ENCODE assay signal across 9 cellular contexts in genomic region chr22:41524283-41524682, GRCh38. TPM values are rescaled to one million over a fixed set of nuclear protein-coding genes. Genes with fewer than 3 reads are reported as not detected.
A peak's percentile ranks its signal among the peaks of the same experiment; 100 is the strongest.
DNase-seq lines count a peak whose midpoint lies in the region; ATAC-seq and TF ChIP-seq lines count a peak whose summit lies in the region.
"Had no signal": no experiment of that assay in that cellular context is flagged by ENCODE, and none has a peak within 500 bp of the region (broad histone marks: within the 10 kb centered on the region; RNA-seq: fewer than 3 reads in every experiment).

No MANE protein-coding gene starts in this region.

- H3K4me3 Mint-ChIP-seq in CD4-positive, alpha-beta T cell, result no peak overlapping the region
- H3K4me3 Mint-ChIP-seq in activated CD4-positive, alpha-beta memory T cell treated with anti-CD3 and anti-CD28 coated beads, Interleukin-2, amount 10 ng/mL, durations not matched to agents 7 days and 5 days, result no peak overlapping the region
- no peak overlapping the region for H3K4me3 Mint-ChIP-seq in progenitor cell of endocrine pancreas (ENCODE audit: low read depth)

- CTCF ChIA-PET in CD4-positive, alpha-beta T cell (lab: Charles Lee), result interaction anchor here (0.8 to 1.8 kb wide), 3 partner anchors 20 to 143 kb away, joined by 3 to 4 read pairs (median 3); partner anchors contain the start of gene TEF
- CTCF ChIA-PET in activated CD4-positive, alpha-beta memory T cell treated with anti-CD3 and anti-CD28 coated beads, Interleukin-2, amount 10 ng/mL, durations not matched to agents 7 days and 5 days (lab: Charles Lee), result interaction anchor here (1.1 to 2.1 kb wide), 3 partner anchors 8 to 143 kb away, joined by 3 to 21 read pairs (median 4); no protein-coding TSS in a partner anchor

- peak overlapping the region; percentile 76 for H3K27ac Mint-ChIP-seq in CD4-positive, alpha-beta T cell
- H3K27ac Mint-ChIP-seq in activated CD4-positive, alpha-beta memory T cell treated with anti-CD3 and anti-CD28 coated beads, Interleukin-2, amount 10 ng/mL, durations not matched to agents 7 days and 5 days, result peak overlapping the region; percentile 71
- peak overlapping the region; percentile 79 for H3K27ac Mint-ChIP-seq in progenitor cell of endocrine pancreas

- peaks cover 53% of the 10 kb centered on the region for H3K36me3 Mint-ChIP-seq in CD4-positive, alpha-beta T cell (ENCODE audit: low read depth)
- peaks cover 15% of the 10 kb centered on the region for H3K36me3 Mint-ChIP-seq in activated CD4-positive, alpha-beta memory T cell treated with anti-CD3 and anti-CD28 coated beads, Interleukin-2, amount 10 ng/mL, durations not matched to agents 7 days and 5 days (ENCODE audit: low read depth)
- peaks cover 7% of the 10 kb centered on the region for H3K36me3 Mint-ChIP-seq in progenitor cell of endocrine pancreas (ENCODE audit: insufficient read depth)

- H3K27ac ChIP-seq in CD4-positive, alpha-beta T cell (ENCODE audit: low read depth, low read length), result no peak overlapping the region

- H3K9me3 Mint-ChIP-seq in CD4-positive, alpha-beta T cell, result no peaks in the 10 kb centered on the region
- H3K9me3 Mint-ChIP-seq in activated CD4-positive, alpha-beta memory T cell treated with anti-CD3 and anti-CD28 coated beads, Interleukin-2, amount 10 ng/mL, durations not matched to agents 7 days and 5 days, result no peaks in the 10 kb centered on the region
- no peaks in the 10 kb centered on the region for H3K9me3 Mint-ChIP-seq in progenitor cell of endocrine pancreas (ENCODE audit: low read depth)

- ATAC-seq in CD4-positive, alpha-beta T cell (ENCODE audit: poor library complexity), result no peak
- ATAC-seq in GM21529 (IDR thresholded peaks at IDR 0.05; ENCODE audit: unreplicated experiment), result no peak
- no peak for ATAC-seq in HG03460 (IDR thresholded peaks at IDR 0.05; ENCODE audit: unreplicated experiment)
- ATAC-seq in HG03039 (IDR thresholded peaks at IDR 0.05; ENCODE audit: unreplicated experiment), result no peak
- no peak for ATAC-seq in GM19351 (IDR thresholded peaks at IDR 0.05; ENCODE audit: unreplicated experiment)

- TF ChIP-seq CTCF in CD4-positive, alpha-beta T cell (IDR thresholded peaks at IDR 0.05), result no peak
- TF ChIP-seq CTCF in fibroblast of the aortic adventitia (IDR thresholded peaks at IDR 0.05; ENCODE audit: insufficient read depth, low read length) (no peak), progenitor cell of endocrine pancreas (IDR thresholded peaks at IDR 0.05; ENCODE audit: unreplicated experiment) (no peak)

- POLR2A ChIA-PET in CD4-positive, alpha-beta T cell (lab: Charles Lee), result interaction anchor here (0.7 to 2.3 kb wide), 9 partner anchors 20 to 502 kb away, joined by 3 to 12 read pairs (median 5); partner anchors contain the start of genes ACO2, PHF5A, PMM1 and POLR3H
- POLR2A ChIA-PET in activated CD4-positive, alpha-beta memory T cell treated with anti-CD3 and anti-CD28 coated beads, Interleukin-2, amount 10 ng/mL, durations not matched to agents 7 days and 5 days (lab: Charles Lee), result interaction anchor here (0.8 to 2.1 kb wide), 5 partner anchors 20 to 120 kb away, joined by 3 to 6 read pairs (median 3); partner anchors contain the start of genes ACO2, PHF5A and POLR3H

- no peaks in the 10 kb centered on the region for H3K9me3 ChIP-seq in CD4-positive, alpha-beta T cell (ENCODE audit: control insufficient read depth, low read length)

- H3K27me3 ChIP-seq in CD4-positive, alpha-beta T cell (ENCODE audit: control insufficient read depth, insufficient read depth, low read length), result no peaks in the 10 kb centered on the region

- H3K27me3 Mint-ChIP-seq in CD4-positive, alpha-beta T cell, result no peaks in the 10 kb centered on the region
- H3K27me3 Mint-ChIP-seq in activated CD4-positive, alpha-beta memory T cell treated with anti-CD3 and anti-CD28 coated beads, Interleukin-2, amount 10 ng/mL, durations not matched to agents 7 days and 5 days, result no peaks in the 10 kb centered on the region
- no peaks in the 10 kb centered on the region for H3K27me3 Mint-ChIP-seq in progenitor cell of endocrine pancreas

- no peak overlapping the region for H3K4me3 ChIP-seq in fibroblast of the aortic adventitia (ENCODE audit: low read depth, low read length)

- peaks cover 15% of the 10 kb centered on the region for H3K4me1 Mint-ChIP-seq in CD4-positive, alpha-beta T cell (ENCODE audit: low read depth)
- peaks cover 13% of the 10 kb centered on the region for H3K4me1 Mint-ChIP-seq in activated CD4-positive, alpha-beta memory T cell treated with anti-CD3 and anti-CD28 coated beads, Interleukin-2, amount 10 ng/mL, durations not matched to agents 7 days and 5 days
- no peaks in the 10 kb centered on the region for H3K4me1 Mint-ChIP-seq in progenitor cell of endocrine pancreas (ENCODE audit: low read depth)

- intact Hi-C loops in CD4-positive, alpha-beta T cell (cut with DNase I, micrococcal nuclease), result loop anchor here (5.0 to 10.0 kb wide), 2 partner anchors 47 to 599 kb away; no protein-coding TSS in a partner anchor

- DNase-seq in CD4-positive, alpha-beta T cell, result no peak
- no peak for DNase-seq in activated CD4-positive, alpha-beta memory T cell treated with anti-CD3 and anti-CD28 coated beads, Interleukin-2, amount 10 ng/mL, durations not matched to agents 7 days and 5 days
- DNase-seq in fibroblast of the aortic adventitia (ENCODE audit: low read depth), result peak; percentile 75
- DNase-seq in progenitor cell of endocrine pancreas (ENCODE audit: low spot score, unreplicated experiment), result no peak
- DNase-seq: NCI-H2171 treated with DMSO at 0.1 percent for 48 hours had no signal

RNA-seq across cellular contexts. Expression of gene POLR3H, which starts 20.0 kb away (rescaled TPM):
- total RNA-seq in CD4-positive, alpha-beta T cell, result 10 to 100 TPM; 13.4 to 17.3 TPM
- total RNA-seq in activated CD4-positive, alpha-beta memory T cell treated with anti-CD3 and anti-CD28 coated beads, Interleukin-2, amount 10 ng/mL, durations not matched to agents 7 days and 5 days, result 10 to 100 TPM; 19.2 to 20.5 TPM
- total RNA-seq in fibroblast of the aortic adventitia (ENCODE audit: low replicate concordance) (18.7 and 27.7 TPM in 2 replicates), progenitor cell of endocrine pancreas (43.5 and 44.1 TPM in 2 replicates)

RNA-seq across cellular contexts. Expression of gene CSDC2, which starts 36.5 kb away (rescaled TPM):
- not detected for total RNA-seq in CD4-positive, alpha-beta T cell
- total RNA-seq in activated CD4-positive, alpha-beta memory T cell treated with anti-CD3 and anti-CD28 coated beads, Interleukin-2, amount 10 ng/mL, durations not matched to agents 7 days and 5 days, result not detected
- total RNA-seq in fibroblast of the aortic adventitia (ENCODE audit: low replicate concordance) (3.3 and 3.8 TPM in 2 replicates), progenitor cell of endocrine pancreas (1.7 TPM in 2 replicates)

RNA-seq across cellular contexts. Expression of gene ACO2, which starts 55.4 kb away (rescaled TPM):
- 10 to 100 TPM; 69.5 to 71.9 TPM for total RNA-seq in CD4-positive, alpha-beta T cell
- total RNA-seq in activated CD4-positive, alpha-beta memory T cell treated with anti-CD3 and anti-CD28 coated beads, Interleukin-2, amount 10 ng/mL, durations not matched to agents 7 days and 5 days, result 10 to 100 TPM; 69.9 to 72.2 TPM
- total RNA-seq in fibroblast of the aortic adventitia (ENCODE audit: low replicate concordance) (42.2 and 45.9 TPM in 2 replicates), progenitor cell of endocrine pancreas (67.4 and 69.7 TPM in 2 replicates)

RNA-seq across cellular contexts. Expression of gene PHF5A, which starts 55.8 kb away (rescaled TPM):
- total RNA-seq in CD4-positive, alpha-beta T cell, result 10 to 100 TPM; 41.3 to 44.2 TPM
- 10 to 100 TPM; 43.9 to 55.3 TPM for total RNA-seq in activated CD4-positive, alpha-beta memory T cell treated with anti-CD3 and anti-CD28 coated beads, Interleukin-2, amount 10 ng/mL, durations not matched to agents 7 days and 5 days
- total RNA-seq in fibroblast of the aortic adventitia (ENCODE audit: low replicate concordance) (34.6 and 35.7 TPM in 2 replicates), progenitor cell of endocrine pancreas (44.3 and 52.9 TPM in 2 replicates)
